Comparison of ENCODE assay signal across 8 cellular contexts in genomic region chr9:71909887-71910601, GRCh38. TPM values are rescaled to one million over a fixed set of nuclear protein-coding genes. Genes with fewer than 3 reads are reported as not detected.
DNase-seq lines count a peak whose midpoint lies in the region; ATAC-seq and TF ChIP-seq lines count a peak whose summit lies in the region.

No MANE protein-coding gene starts in this region.

- H3K27me3 ChIP-seq in thymus (ENCODE audit: control insufficient read depth, insufficient read depth): no peaks in the 10 kb centered on the region

- H3K4me3 Mint-ChIP-seq in naive thymus-derived CD8-positive, alpha-beta T cell: peak overlapping the region; percentile 88 to 100 (median 100)

- no peaks in the 10 kb centered on the region for H3K27me3 Mint-ChIP-seq in naive thymus-derived CD8-positive, alpha-beta T cell

- peak; percentile 12 for ATAC-seq in HG02759 (IDR thresholded peaks at IDR 0.05; ENCODE audit: unreplicated experiment)
- no peak for ATAC-seq in naive thymus-derived CD8-positive, alpha-beta T cell

- DNase-seq in NCI-H69 (lab: John Stamatoyannopoulos, UW): peak; percentile 84
- peak; percentile 7 for DNase-seq in activated effector memory CD4-positive, alpha-beta T cell treated with Interleukin-2 at 50 U/mL for 16 hours
- DNase-seq in fibroblast of villous mesenchyme (ENCODE audit: low read depth): peak; percentile 40
- peak in 7 of 10 donors; percentile 5 to 32 (median 25) for DNase-seq in naive thymus-derived CD8-positive, alpha-beta T cell
- no peak for DNase-seq in HCEC 1CT

- H3K9me3 ChIP-seq in thymus (ENCODE audit: control insufficient read depth): no peaks in the 10 kb centered on the region

- H3K4me1 Mint-ChIP-seq in naive thymus-derived CD8-positive, alpha-beta T cell: peaks cover 30 to 72% (median 67%) of the 10 kb centered on the region in 4 donors

- peak overlapping the region; percentile 47 to 91 (median 74) for H3K27ac Mint-ChIP-seq in naive thymus-derived CD8-positive, alpha-beta T cell

- peaks cover 9% of the 10 kb centered on the region for H3K36me3 ChIP-seq in thymus (ENCODE audit: control insufficient read depth, insufficient read depth)

- TF ChIP-seq CTCF in GM12875 (IDR thresholded peaks at IDR 0.05; ENCODE audit: borderline replicate concordance, insufficient read depth, low read depth, low read length) (no peak), fibroblast of villous mesenchyme (IDR thresholded peaks at IDR 0.05; ENCODE audit: insufficient read depth, low read depth, low read length) (no peak)

- peaks cover 11% of the 10 kb centered on the region for H3K4me1 ChIP-seq in thymus (ENCODE audit: control insufficient read depth, insufficient read depth, low read length)

- peaks cover 0 to 9% (median 0%) of the 10 kb centered on the region in 3 donors for H3K36me3 Mint-ChIP-seq in naive thymus-derived CD8-positive, alpha-beta T cell

- WGBS in thymus: under 1% methylated on average over 41 of the region's 41 CpGs

- H3K4me3 ChIP-seq in GM12875 (ENCODE audit: low read depth, low read length) (peak overlapping the region; percentile 83), fibroblast of villous mesenchyme (ENCODE audit: low read depth, low read length) (peak overlapping the region; percentile 92), thymus (ENCODE audit: low read length) (peak overlapping the region; percentile 99)

- H3K9me3 Mint-ChIP-seq in naive thymus-derived CD8-positive, alpha-beta T cell: peaks cover 0 to 2% (median 0%) of the 10 kb centered on the region in 9 donors

- POLR2A ChIA-PET in naive thymus-derived CD8-positive, alpha-beta T cell (lab: Charles Lee): interaction anchor here (1.3 to 2.1 kb wide), 4 partner anchors 13 to 142 kb away, joined by 3 to 10 read pairs (median 4); partner anchors contain the start of gene CEMIP2

- H3K27ac ChIP-seq in thymus (ENCODE audit: low read depth): peak overlapping the region; percentile 98

RNA-seq across cellular contexts. Expression of gene ABHD17B, which starts 0.9 kb away (rescaled TPM):
- 24.5 and 27.2 TPM in 2 replicates for total RNA-seq in fibroblast of villous mesenchyme
- 10 to 100 TPM; 23.1 to 24.9 TPM for total RNA-seq in naive thymus-derived CD8-positive, alpha-beta T cell
- 10 to 100 TPM; 20.3 to 25.8 (median 23.9) TPM for polyA plus RNA-seq in naive thymus-derived CD8-positive, alpha-beta T cell
- polyA plus RNA-seq in thymus: 23.3 TPM

RNA-seq across cellular contexts. Expression of gene C9orf85, which starts 1.4 kb away (rescaled TPM):
- total RNA-seq in fibroblast of villous mesenchyme: 9.7 and 16.4 TPM in 2 replicates
- 1 to 10 TPM; 8.2 to 8.5 TPM for total RNA-seq in naive thymus-derived CD8-positive, alpha-beta T cell
- polyA plus RNA-seq in naive thymus-derived CD8-positive, alpha-beta T cell: 10 to 100 TPM in 2 of 3 donors, 1 to 10 TPM in 1; 7.8 to 11.1 (median 10.4) TPM
- 18.8 TPM for polyA plus RNA-seq in thymus
